In genomic region chr7:77105904-77106303, GRCh38 we compare ENCODE assay signal across 3 cellular contexts. TPM values are rescaled to one million over a fixed set of nuclear protein-coding genes. Genes with fewer than 3 reads are reported as not detected.
"Had no signal": no experiment of that assay in that cellular context is flagged by ENCODE, and none has a peak within 500 bp of the region (broad histone marks: within the 10 kb centered on the region; RNA-seq: fewer than 3 reads in every experiment).

No MANE protein-coding gene starts in this region.

RNA-seq across cellular contexts. Expression of gene SPDYE18, which starts 43.5 kb away (rescaled TPM):
- total RNA-seq: myocyte, neural crest cell, thoracic aorta had no signal
